ENCODE assay signal across 12 cellular contexts in the genomic region with DNA sequence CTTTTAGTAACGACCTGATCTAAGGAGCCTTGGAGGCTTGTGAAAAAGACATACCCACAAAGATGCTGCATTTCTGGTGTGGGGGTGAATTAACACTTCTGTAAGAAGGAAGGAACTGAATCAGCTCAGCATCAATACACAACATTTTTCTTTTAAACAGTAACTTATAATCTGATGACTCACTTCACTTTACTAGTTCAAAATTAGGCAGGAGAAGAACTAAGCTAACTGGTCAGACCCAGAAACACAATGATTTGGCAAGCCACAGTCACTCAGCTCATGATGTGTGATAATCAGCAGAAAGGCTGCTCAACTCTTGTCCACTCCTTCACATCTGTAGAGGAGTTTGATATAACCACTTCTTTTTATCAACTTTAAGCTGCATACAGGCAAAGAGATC. TPM values are rescaled to one million over a fixed set of nuclear protein-coding genes. Genes with fewer than 3 reads are reported as not detected.
A peak's percentile ranks its signal among the peaks of the same experiment; 100 is the strongest.
DNase-seq lines count a peak whose midpoint lies in the region; ATAC-seq and FAIRE-seq lines count a peak whose summit lies in the region.
"Had no signal": no experiment of that assay in that cellular context is flagged by ENCODE, and none has a peak within 500 bp of the region (broad histone marks: within the 10 kb centered on the region; RNA-seq: fewer than 3 reads in every experiment).

No MANE protein-coding gene starts in this region.

- H3K4me1 Mint-ChIP-seq in activated CD4-positive, alpha-beta memory T cell treated with anti-CD3 and anti-CD28 coated beads for 36 hours (ENCODE audit: low read depth) = peaks cover 51% of the 10 kb centered on the region

- peak; percentile 66 for FAIRE-seq in islet of Langerhans (lab: Jason Lieb, UNC)

- peaks cover 29% of the 10 kb centered on the region for H3K36me3 Mint-ChIP-seq in activated CD4-positive, alpha-beta memory T cell treated with anti-CD3 and anti-CD28 coated beads for 36 hours

- no peak overlapping the region for H3K4me3 Mint-ChIP-seq in activated CD4-positive, alpha-beta memory T cell treated with anti-CD3 and anti-CD28 coated beads for 36 hours

- peaks cover 3% of the 10 kb centered on the region for H3K9me3 Mint-ChIP-seq in activated CD4-positive, alpha-beta memory T cell treated with anti-CD3 and anti-CD28 coated beads for 36 hours

- ATAC-seq in GM18861 (IDR thresholded peaks at IDR 0.05; ENCODE audit: unreplicated experiment) = peak; percentile 53
- peak; percentile 21 for ATAC-seq in HG02623 (IDR thresholded peaks at IDR 0.05; ENCODE audit: unreplicated experiment)
- no peak for ATAC-seq in HG02571 (IDR thresholded peaks at IDR 0.05; ENCODE audit: unreplicated experiment)
- ATAC-seq: right lobe of liver had no signal

- POLR2A ChIA-PET in activated CD4-positive, alpha-beta memory T cell treated with anti-CD3 and anti-CD28 coated beads for 36 hours (lab: Charles Lee) = interaction anchor here (0.8 kb wide), 1 partner anchor 173 kb away, joined by 4 read pairs; no protein-coding TSS in a partner anchor

- peak overlapping the region; percentile 75 for H3K27ac Mint-ChIP-seq in activated CD4-positive, alpha-beta memory T cell treated with anti-CD3 and anti-CD28 coated beads for 36 hours
- H3K27ac Mint-ChIP-seq: activated naive CD4-positive, alpha-beta T cell treated with anti-CD3 and anti-CD28 coated beads, Interleukin-2, amount 50 U/mL, for 72 hours had no signal

- CTCF ChIA-PET in activated CD4-positive, alpha-beta memory T cell treated with anti-CD3 and anti-CD28 coated beads for 36 hours (lab: Charles Lee) = interaction anchor here (0.9 kb wide), 1 partner anchor 390 kb away, joined by 3 read pairs; no protein-coding TSS in a partner anchor

- no peaks in the 10 kb centered on the region for H3K27me3 Mint-ChIP-seq in activated CD4-positive, alpha-beta memory T cell treated with anti-CD3 and anti-CD28 coated beads for 36 hours

- intact Hi-C loops in activated CD4-positive, alpha-beta memory T cell treated with anti-CD3 and anti-CD28 coated beads for 36 hours (cut with micrococcal nuclease) = loop anchor here (5.0 kb wide), 2 partner anchors 553 to 898 kb away; a partner anchor contains a TSS

- peak; percentile 37 for DNase-seq in activated CD4-positive, alpha-beta memory T cell treated with anti-CD3 and anti-CD28 coated beads for 36 hours
- DNase-seq in NCI-H748 treated with DMSO at 0.1 percent for 48 hours (lab: John Stamatoyannopoulos, UW) (no peak), H4 (ENCODE audit: low spot score) (no peak), globus pallidus (ENCODE audit: low spot score) (no peak)
- DNase-seq: NCI-H2081; right lobe of liver; stimulated activated naive CD4-positive, alpha-beta T cell had no signal

RNA-seq across cellular contexts. Expression of a gene that starts 4.6 kb away (rescaled TPM):
- total RNA-seq in activated CD4-positive, alpha-beta memory T cell treated with anti-CD3 and anti-CD28 coated beads for 36 hours = 10 to 100 TPM; 24.4 to 25.1 TPM
- total RNA-seq in H4 (2014; rRNA removed; shearing (Covaris generic)) = 1.1 and 3.0 TPM in 2 replicates

RNA-seq across cellular contexts. Expression of a gene that starts 56.1 kb away (rescaled TPM):
- not detected for total RNA-seq in activated CD4-positive, alpha-beta memory T cell treated with anti-CD3 and anti-CD28 coated beads for 36 hours
- total RNA-seq in H4 (2014; rRNA removed; shearing (Covaris generic)) = not detected in 2 replicates
- total RNA-seq: activated naive CD4-positive, alpha-beta T cell treated with anti-CD3 and anti-CD28 coated beads, Interleukin-2, amount 50 U/mL, for 72 hours; right lobe of liver had no signal
